In the genomic region with DNA sequence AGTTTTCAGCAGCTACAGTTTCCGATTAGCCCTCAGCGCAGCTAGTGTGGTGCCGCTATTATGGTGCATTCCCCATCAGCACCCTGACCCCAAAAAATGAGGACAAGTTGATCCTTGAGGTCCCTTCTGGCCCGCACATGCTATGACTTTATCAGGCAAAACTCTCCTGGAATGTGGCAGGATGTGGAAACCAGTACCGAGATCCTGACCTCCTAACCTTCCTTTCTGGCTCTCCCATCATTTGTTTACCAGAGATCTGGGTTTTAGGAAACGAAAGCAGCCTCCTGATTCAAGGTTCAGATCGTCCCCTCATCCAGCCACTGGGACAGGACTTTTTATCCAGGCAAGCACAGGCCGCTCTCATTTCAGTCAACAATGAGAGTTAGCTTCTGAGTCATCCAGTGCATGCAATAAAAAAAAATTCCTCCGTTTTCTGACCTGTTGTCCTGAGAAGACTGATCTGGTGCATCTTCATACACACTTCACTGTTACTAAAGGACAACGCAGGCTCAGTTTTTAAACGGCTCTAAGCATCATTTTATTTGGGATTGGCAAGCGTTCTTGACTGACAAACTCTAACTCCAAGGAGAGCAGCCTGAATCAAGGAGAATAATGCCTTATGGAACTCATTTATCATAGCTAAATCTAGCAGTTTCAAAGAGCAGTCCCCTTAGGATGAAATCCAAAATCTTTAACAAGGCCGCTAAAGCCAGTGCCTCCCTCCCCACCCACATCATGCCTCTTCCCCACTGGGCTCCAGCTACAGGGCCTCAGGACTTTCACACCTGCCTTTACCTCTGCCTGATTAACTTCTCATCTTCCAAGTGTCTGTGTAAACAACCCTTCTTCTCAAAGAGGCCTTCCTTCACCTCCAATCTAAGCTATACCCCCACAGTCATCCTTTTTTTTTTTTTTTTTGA, we compare ENCODE assay signal across 1 cellular context.
TF ChIP-seq lines count a peak whose summit lies in the region.

No MANE protein-coding gene starts in this region.

TF ChIP-seq in HepG2, 621 proteins besides CTCF, POLR2A, EP300 and RAD21 (continued from another document and continues in another):
- TF ChIP-seq, protein P1, sequence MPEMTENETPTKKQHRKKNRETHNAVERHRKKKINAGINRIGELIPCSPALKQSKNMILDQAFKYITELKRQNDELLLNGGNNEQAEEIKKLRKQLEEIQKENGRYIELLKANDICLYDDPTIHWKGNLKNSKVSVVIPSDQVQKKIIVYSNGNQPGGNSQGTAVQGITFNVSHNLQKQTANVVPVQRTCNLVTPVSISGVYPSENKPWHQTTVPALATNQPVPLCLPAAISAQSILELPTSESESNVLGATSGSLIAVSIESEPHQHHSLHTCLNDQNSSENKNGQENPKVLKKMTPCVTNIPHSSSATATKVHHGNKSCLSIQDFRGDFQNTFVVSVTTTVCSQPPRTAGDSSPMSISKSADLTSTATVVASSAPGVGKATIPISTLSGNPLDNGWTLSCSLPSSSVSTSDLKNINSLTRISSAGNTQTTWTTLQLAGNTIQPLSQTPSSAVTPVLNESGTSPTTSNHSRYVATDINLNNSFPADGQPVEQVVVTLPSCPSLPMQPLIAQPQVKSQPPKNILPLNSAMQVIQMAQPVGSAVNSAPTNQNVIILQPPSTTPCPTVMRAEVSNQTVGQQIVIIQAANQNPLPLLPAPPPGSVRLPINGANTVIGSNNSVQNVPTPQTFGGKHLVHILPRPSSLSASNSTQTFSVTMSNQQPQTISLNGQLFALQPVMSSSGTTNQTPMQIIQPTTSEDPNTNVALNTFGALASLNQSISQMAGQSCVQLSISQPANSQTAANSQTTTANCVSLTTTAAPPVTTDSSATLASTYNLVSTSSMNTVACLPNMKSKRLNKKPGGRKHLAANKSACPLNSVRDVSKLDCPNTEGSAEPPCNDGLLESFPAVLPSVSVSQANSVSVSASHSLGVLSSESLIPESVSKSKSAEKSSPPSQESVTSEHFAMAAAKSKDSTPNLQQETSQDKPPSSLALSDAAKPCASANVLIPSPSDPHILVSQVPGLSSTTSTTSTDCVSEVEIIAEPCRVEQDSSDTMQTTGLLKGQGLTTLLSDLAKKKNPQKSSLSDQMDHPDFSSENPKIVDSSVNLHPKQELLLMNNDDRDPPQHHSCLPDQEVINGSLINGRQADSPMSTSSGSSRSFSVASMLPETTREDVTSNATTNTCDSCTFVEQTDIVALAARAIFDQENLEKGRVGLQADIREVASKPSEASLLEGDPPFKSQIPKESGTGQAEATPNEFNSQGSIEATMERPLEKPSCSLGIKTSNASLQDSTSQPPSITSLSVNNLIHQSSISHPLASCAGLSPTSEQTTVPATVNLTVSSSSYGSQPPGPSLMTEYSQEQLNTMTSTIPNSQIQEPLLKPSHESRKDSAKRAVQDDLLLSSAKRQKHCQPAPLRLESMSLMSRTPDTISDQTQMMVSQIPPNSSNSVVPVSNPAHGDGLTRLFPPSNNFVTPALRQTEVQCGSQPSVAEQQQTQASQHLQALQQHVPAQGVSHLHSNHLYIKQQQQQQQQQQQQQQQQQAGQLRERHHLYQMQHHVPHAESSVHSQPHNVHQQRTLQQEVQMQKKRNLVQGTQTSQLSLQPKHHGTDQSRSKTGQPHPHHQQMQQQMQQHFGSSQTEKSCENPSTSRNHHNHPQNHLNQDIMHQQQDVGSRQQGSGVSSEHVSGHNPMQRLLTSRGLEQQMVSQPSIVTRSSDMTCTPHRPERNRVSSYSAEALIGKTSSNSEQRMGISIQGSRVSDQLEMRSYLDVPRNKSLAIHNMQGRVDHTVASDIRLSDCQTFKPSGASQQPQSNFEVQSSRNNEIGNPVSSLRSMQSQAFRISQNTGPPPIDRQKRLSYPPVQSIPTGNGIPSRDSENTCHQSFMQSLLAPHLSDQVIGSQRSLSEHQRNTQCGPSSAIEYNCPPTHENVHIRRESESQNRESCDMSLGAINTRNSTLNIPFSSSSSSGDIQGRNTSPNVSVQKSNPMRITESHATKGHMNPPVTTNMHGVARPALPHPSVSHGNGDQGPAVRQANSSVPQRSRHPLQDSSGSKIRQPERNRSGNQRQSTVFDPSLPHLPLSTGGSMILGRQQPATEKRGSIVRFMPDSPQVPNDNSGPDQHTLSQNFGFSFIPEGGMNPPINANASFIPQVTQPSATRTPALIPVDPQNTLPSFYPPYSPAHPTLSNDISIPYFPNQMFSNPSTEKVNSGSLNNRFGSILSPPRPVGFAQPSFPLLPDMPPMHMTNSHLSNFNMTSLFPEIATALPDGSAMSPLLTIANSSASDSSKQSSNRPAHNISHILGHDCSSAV (CRISPR knock-in tag; IDR thresholded peaks at IDR 0.05; ENCODE audit: borderline replicate concordance), result no peak
- TF ChIP-seq ZBTB1 (CRISPR knock-in tag; IDR thresholded peaks at IDR 0.05; ENCODE audit: borderline replicate concordance) (no peak), ZNF543 (CRISPR knock-in tag; IDR thresholded peaks at IDR 0.05) (peak; percentile 40; the same call in 1 of the 2 replicates), NFYB (CRISPR knock-in tag; IDR thresholded peaks at IDR 0.05) (no peak), NPAS2 (CRISPR knock-in tag; IDR thresholded peaks at IDR 0.05; ENCODE audit: borderline replicate concordance) (no peak), ATF7 (IDR thresholded peaks at IDR 0.05) (0 out of 2 replicates have a peak, but pooled peaks have one; percentile 2), ATF7 (CRISPR knock-in tag; IDR thresholded peaks at IDR 0.05) (peak; percentile 63; the same call in 1 of the 2 replicates), ZZZ3 (CRISPR knock-in tag; IDR thresholded peaks at IDR 0.05; ENCODE audit: borderline replicate concordance) (no peak), PHF8 (CRISPR knock-in tag; IDR thresholded peaks at IDR 0.05) (no peak), GLI4 (CRISPR knock-in tag; IDR thresholded peaks at IDR 0.05; ENCODE audit: borderline replicate concordance) (no peak), FOXC1 (CRISPR knock-in tag; IDR thresholded peaks at IDR 0.05; ENCODE audit: borderline replicate concordance) (0 out of 2 replicates have a peak, but pooled peaks have one; percentile 35), RBAK (CRISPR knock-in tag; IDR thresholded peaks at IDR 0.05) (no peak), KDM2A (CRISPR knock-in tag; IDR thresholded peaks at IDR 0.05; ENCODE audit: borderline replicate concordance, low read depth) (no peak), DMAP1 (CRISPR knock-in tag; IDR thresholded peaks at IDR 0.05) (no peak), TSC22D2 (CRISPR knock-in tag; IDR thresholded peaks at IDR 0.05; ENCODE audit: borderline replicate concordance) (no peak), MZF1 (CRISPR knock-in tag; IDR thresholded peaks at IDR 0.05; ENCODE audit: borderline replicate concordance) (no peak), NFKB2 (CRISPR knock-in tag; IDR thresholded peaks at IDR 0.05; ENCODE audit: borderline replicate concordance) (no peak), ATRX (CRISPR knock-in tag; IDR thresholded peaks at IDR 0.05; ENCODE audit: borderline replicate concordance) (no peak), KAT8 (CRISPR knock-in tag; IDR thresholded peaks at IDR 0.05) (0 out of 2 replicates have a peak, but pooled peaks have one; percentile 42), SMC3 (IDR thresholded peaks at IDR 0.05; ENCODE audit: low read length) (peak; percentile 42), MEIS2 (CRISPR knock-in tag; IDR thresholded peaks at IDR 0.05) (peak; percentile 19; the same call in 1 of the 2 replicates), REXO4 (CRISPR knock-in tag; IDR thresholded peaks at IDR 0.05; ENCODE audit: borderline replicate concordance) (no peak), PPARG (CRISPR knock-in tag; conservative IDR thresholded peaks at IDR 0.05) (peak; percentile 74), FOXM1 (CRISPR knock-in tag; IDR thresholded peaks at IDR 0.05) (no peak), ZNF260 (CRISPR knock-in tag; IDR thresholded peaks at IDR 0.05; ENCODE audit: borderline replicate concordance, low read depth) (no peak), MEF2D (CRISPR knock-in tag; IDR thresholded peaks at IDR 0.05) (no peak; the same call in 1 of the 2 replicates), ZNF644 (CRISPR knock-in tag; IDR thresholded peaks at IDR 0.05; ENCODE audit: low read depth) (peak; percentile 60; the same call in 1 of the 2 replicates), SMAD3 (CRISPR knock-in tag; IDR thresholded peaks at IDR 0.05) (peak; percentile 62; the same call in 1 of the 2 replicates), CBX2 (IDR thresholded peaks at IDR 0.05; ENCODE audit: low read depth, low read length) (no peak), CBX2 (CRISPR knock-in tag; IDR thresholded peaks at IDR 0.05; ENCODE audit: low read depth) (no peak), GATAD1 (CRISPR knock-in tag; IDR thresholded peaks at IDR 0.05) (no peak; the same call in 1 of the 2 replicates), ZFYVE20 (CRISPR knock-in tag; IDR thresholded peaks at IDR 0.05; ENCODE audit: borderline replicate concordance, low read depth) (no peak), PHF5A (CRISPR knock-in tag; IDR thresholded peaks at IDR 0.05; ENCODE audit: low read depth, unreplicated experiment) (no peak), TP53 (CRISPR knock-in tag; conservative IDR thresholded peaks at IDR 0.05) (no peak)
- TF ChIP-seq, protein P2, sequence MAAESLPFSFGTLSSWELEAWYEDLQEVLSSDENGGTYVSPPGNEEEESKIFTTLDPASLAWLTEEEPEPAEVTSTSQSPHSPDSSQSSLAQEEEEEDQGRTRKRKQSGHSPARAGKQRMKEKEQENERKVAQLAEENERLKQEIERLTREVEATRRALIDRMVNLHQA (CRISPR knock-in tag; IDR thresholded peaks at IDR 0.05), result no peak
- TF ChIP-seq, protein P3, sequence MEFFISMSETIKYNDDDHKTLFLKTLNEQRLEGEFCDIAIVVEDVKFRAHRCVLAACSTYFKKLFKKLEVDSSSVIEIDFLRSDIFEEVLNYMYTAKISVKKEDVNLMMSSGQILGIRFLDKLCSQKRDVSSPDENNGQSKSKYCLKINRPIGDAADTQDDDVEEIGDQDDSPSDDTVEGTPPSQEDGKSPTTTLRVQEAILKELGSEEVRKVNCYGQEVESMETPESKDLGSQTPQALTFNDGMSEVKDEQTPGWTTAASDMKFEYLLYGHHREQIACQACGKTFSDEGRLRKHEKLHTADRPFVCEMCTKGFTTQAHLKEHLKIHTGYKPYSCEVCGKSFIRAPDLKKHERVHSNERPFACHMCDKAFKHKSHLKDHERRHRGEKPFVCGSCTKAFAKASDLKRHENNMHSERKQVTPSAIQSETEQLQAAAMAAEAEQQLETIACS (CRISPR knock-in tag; IDR thresholded peaks at IDR 0.05), result no peak
- TF ChIP-seq, protein P4, sequence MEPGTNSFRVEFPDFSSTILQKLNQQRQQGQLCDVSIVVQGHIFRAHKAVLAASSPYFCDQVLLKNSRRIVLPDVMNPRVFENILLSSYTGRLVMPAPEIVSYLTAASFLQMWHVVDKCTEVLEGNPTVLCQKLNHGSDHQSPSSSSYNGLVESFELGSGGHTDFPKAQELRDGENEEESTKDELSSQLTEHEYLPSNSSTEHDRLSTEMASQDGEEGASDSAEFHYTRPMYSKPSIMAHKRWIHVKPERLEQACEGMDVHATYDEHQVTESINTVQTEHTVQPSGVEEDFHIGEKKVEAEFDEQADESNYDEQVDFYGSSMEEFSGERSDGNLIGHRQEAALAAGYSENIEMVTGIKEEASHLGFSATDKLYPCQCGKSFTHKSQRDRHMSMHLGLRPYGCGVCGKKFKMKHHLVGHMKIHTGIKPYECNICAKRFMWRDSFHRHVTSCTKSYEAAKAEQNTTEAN (CRISPR knock-in tag; conservative IDR thresholded peaks at IDR 0.05), result peak; percentile 72; the same call in 1 of the 2 replicates
- TF ChIP-seq, protein P5, sequence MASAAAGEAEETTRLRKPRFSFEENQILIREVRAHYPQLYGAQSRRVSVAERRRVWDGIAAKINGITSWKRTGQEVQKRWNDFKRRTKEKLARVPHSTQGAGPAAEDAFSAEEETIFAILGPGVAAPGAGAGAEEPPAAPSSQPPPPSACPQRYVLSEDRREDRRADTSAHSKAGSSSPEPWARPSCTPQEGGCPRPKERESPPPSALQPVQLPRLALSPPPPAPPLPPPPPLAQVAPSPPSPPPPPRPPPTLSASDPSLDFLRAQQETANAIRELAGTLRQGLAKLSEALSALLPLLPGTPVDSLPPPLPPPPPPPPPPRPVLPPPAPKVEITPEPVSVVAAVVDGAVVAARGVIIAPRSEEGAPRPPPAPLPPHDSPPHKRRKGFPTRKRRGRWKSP (CRISPR knock-in tag; IDR thresholded peaks at IDR 0.05), result no peak; the same call in 1 of the 2 replicates
- TF ChIP-seq, protein P6, sequence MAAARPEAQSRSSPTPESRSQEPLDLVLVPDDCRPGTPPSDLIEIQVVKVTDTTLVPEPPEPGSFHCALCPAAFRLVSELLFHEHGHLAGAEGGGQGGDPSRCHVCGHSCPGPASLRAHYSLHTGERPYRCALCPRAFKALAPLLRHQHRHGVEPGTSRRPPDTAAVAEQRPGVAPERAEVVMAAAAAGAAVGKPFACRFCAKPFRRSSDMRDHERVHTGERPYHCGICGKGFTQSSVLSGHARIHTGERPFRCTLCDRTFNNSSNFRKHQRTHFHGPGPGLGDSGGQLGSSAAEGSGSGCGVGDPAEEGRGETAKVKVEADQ (CRISPR knock-in tag; IDR thresholded peaks at IDR 0.05; ENCODE audit: borderline replicate concordance), result no peak
- TF ChIP-seq, protein P7, sequence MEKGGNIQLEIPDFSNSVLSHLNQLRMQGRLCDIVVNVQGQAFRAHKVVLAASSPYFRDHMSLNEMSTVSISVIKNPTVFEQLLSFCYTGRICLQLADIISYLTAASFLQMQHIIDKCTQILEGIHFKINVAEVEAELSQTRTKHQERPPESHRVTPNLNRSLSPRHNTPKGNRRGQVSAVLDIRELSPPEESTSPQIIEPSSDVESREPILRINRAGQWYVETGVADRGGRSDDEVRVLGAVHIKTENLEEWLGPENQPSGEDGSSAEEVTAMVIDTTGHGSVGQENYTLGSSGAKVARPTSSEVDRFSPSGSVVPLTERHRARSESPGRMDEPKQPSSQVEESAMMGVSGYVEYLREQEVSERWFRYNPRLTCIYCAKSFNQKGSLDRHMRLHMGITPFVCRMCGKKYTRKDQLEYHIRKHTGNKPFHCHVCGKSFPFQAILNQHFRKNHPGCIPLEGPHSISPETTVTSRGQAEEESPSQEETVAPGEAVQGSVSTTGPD (CRISPR knock-in tag; IDR thresholded peaks at IDR 0.05), result no peak
- TF ChIP-seq, protein P8, sequence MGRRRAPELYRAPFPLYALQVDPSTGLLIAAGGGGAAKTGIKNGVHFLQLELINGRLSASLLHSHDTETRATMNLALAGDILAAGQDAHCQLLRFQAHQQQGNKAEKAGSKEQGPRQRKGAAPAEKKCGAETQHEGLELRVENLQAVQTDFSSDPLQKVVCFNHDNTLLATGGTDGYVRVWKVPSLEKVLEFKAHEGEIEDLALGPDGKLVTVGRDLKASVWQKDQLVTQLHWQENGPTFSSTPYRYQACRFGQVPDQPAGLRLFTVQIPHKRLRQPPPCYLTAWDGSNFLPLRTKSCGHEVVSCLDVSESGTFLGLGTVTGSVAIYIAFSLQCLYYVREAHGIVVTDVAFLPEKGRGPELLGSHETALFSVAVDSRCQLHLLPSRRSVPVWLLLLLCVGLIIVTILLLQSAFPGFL (CRISPR knock-in tag; IDR thresholded peaks at IDR 0.05), result no peak
- TF ChIP-seq, protein P9, sequence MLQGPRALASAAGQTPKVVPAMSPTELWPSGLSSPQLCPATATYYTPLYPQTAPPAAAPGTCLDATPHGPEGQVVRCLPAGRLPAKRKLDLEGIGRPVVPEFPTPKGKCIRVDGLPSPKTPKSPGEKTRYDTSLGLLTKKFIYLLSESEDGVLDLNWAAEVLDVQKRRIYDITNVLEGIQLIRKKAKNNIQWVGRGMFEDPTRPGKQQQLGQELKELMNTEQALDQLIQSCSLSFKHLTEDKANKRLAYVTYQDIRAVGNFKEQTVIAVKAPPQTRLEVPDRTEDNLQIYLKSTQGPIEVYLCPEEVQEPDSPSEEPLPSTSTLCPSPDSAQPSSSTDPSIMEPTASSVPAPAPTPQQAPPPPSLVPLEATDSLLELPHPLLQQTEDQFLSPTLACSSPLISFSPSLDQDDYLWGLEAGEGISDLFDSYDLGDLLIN (CRISPR knock-in tag; IDR thresholded peaks at IDR 0.05; ENCODE audit: borderline replicate concordance), result no peak
- TF ChIP-seq, protein P10, sequence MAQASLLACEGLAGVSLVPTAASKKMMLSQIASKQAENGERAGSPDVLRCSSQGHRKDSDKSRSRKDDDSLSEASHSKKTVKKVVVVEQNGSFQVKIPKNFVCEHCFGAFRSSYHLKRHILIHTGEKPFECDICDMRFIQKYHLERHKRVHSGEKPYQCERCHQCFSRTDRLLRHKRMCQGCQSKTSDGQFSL (CRISPR knock-in tag; IDR thresholded peaks at IDR 0.05), result no peak
